ENCODE assay signal across 8 cellular contexts in the genomic region with DNA sequence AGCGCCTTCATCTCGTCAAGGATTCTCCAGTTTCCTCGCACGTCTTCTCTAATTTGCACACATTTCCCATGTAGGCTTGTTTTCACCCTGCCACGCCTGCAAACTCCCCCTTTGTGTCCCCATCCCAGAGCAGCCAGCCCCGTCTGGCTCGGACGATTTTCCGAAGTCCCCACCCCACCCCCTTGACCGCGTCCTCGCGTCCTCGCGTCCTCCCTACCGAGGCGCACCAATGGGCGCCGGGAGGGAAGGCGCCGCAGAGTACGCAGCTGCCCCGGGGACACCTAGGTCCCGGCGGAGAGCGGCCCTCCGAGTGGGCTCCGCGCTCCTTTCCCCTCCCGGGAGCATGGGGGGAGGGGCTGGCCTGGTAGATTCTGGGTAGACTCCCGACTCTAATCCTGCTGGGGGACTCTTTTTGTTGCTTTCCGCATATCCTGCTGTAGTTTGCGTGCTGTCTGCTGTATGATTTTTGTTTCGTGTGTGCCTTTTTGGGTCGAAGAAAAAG. TPM values are rescaled to one million over a fixed set of nuclear protein-coding genes. Genes with fewer than 3 reads are reported as not detected.
A peak's percentile ranks its signal among the peaks of the same experiment; 100 is the strongest.
DNase-seq lines count a peak whose midpoint lies in the region; ATAC-seq lines count a peak whose summit lies in the region.

No MANE protein-coding gene starts in this region.

- intact Hi-C loops in activated CD4-positive, alpha-beta T cell treated with anti-CD3 and anti-CD28 coated beads, Interleukin-2, amount 10 ng/mL, durations not matched to agents 24 days and 14 days (cut with micrococcal nuclease), result loop anchor here (5.0 kb wide), 1 partner anchor 81 kb away; no protein-coding TSS in a partner anchor

- peaks cover 60% of the 10 kb centered on the region for H3K27me3 Mint-ChIP-seq in activated CD4-positive, alpha-beta T cell treated with anti-CD3 and anti-CD28 coated beads, Interleukin-2, amount 10 ng/mL, durations not matched to agents 24 days and 14 days
- H3K27me3 Mint-ChIP-seq in naive thymus-derived CD8-positive, alpha-beta T cell, result peaks cover 11 to 43% (median 28%) of the 10 kb centered on the region in 5 donors

- H3K27ac Mint-ChIP-seq in activated CD4-positive, alpha-beta T cell treated with anti-CD3 and anti-CD28 coated beads, Interleukin-2, amount 10 ng/mL, durations not matched to agents 24 days and 14 days, result no peak overlapping the region
- H3K27ac Mint-ChIP-seq in naive thymus-derived CD8-positive, alpha-beta T cell, result peak overlapping the region; percentile 17 to 90 (median 70)

- no peaks in the 10 kb centered on the region for H3K36me3 Mint-ChIP-seq in activated CD4-positive, alpha-beta T cell treated with anti-CD3 and anti-CD28 coated beads, Interleukin-2, amount 10 ng/mL, durations not matched to agents 24 days and 14 days (ENCODE audit: low read depth)
- no peaks in the 10 kb centered on the region for H3K36me3 Mint-ChIP-seq in naive thymus-derived CD8-positive, alpha-beta T cell

- ATAC-seq in naive thymus-derived CD8-positive, alpha-beta T cell, result peak in 1 of 2 donors; percentile 21
- ATAC-seq in GM21526 (IDR thresholded peaks at IDR 0.05; ENCODE audit: low FRiP score, unreplicated experiment), result no peak
- ATAC-seq in HG03159 (IDR thresholded peaks at IDR 0.05; ENCODE audit: unreplicated experiment), result no peak
- no peak for ATAC-seq in HG03095 (IDR thresholded peaks at IDR 0.05; ENCODE audit: unreplicated experiment)

- H3K4me1 Mint-ChIP-seq in activated CD4-positive, alpha-beta T cell treated with anti-CD3 and anti-CD28 coated beads, Interleukin-2, amount 10 ng/mL, durations not matched to agents 24 days and 14 days, result peaks cover 8% of the 10 kb centered on the region
- peaks cover 21 to 33% (median 27%) of the 10 kb centered on the region in 4 donors for H3K4me1 Mint-ChIP-seq in naive thymus-derived CD8-positive, alpha-beta T cell

- POLR2A ChIA-PET in naive thymus-derived CD8-positive, alpha-beta T cell (lab: Charles Lee), result no interaction called here

- H3K9me3 Mint-ChIP-seq in activated CD4-positive, alpha-beta T cell treated with anti-CD3 and anti-CD28 coated beads, Interleukin-2, amount 10 ng/mL, durations not matched to agents 24 days and 14 days, result no peaks in the 10 kb centered on the region
- no peaks in the 10 kb centered on the region for H3K9me3 Mint-ChIP-seq in naive thymus-derived CD8-positive, alpha-beta T cell

- DNase-seq in activated CD4-positive, alpha-beta T cell treated with anti-CD3 and anti-CD28 coated beads, Interleukin-2, amount 10 ng/mL, durations not matched to agents 24 days and 14 days, result peak; percentile 63
- no peak for DNase-seq in activated CD4-positive, alpha-beta T cell treated with anti-CD3 and anti-CD28 coated beads, Interleukin-2, amount 50 U/mL, for 4 hours
- peak; percentile 3 for DNase-seq in activated CD4-positive, alpha-beta T cell treated with anti-CD3 and anti-CD28 coated beads, Interleukin-2, amount 50 U/mL, for 1 hour
- DNase-seq in fibroblast of gingiva (ENCODE audit: low read depth), result peak; percentile 23
- DNase-seq in naive thymus-derived CD8-positive, alpha-beta T cell, result peak in 7 of 10 donors; percentile 6 to 66 (median 26)

- peak overlapping the region; percentile 72 for H3K4me3 Mint-ChIP-seq in activated CD4-positive, alpha-beta T cell treated with anti-CD3 and anti-CD28 coated beads, Interleukin-2, amount 10 ng/mL, durations not matched to agents 24 days and 14 days
- H3K4me3 Mint-ChIP-seq in naive thymus-derived CD8-positive, alpha-beta T cell, result peak overlapping the region; percentile 87 to 100 (median 94)

RNA-seq across cellular contexts. Expression of a gene that starts 1.3 kb away (rescaled TPM):
- 0.14 and 0.23 TPM in 2 replicates for total RNA-seq in activated CD4-positive, alpha-beta T cell treated with anti-CD3 and anti-CD28 coated beads, Interleukin-2, amount 10 ng/mL, durations not matched to agents 24 days and 14 days
- total RNA-seq in naive thymus-derived CD8-positive, alpha-beta T cell, result 1 to 10 TPM; 4.9 to 5.2 TPM
- polyA plus RNA-seq in naive thymus-derived CD8-positive, alpha-beta T cell, result 1 to 10 TPM in 2 of 3 donors, under 1 TPM in 1; 0.80 to 3.3 (median 2.2) TPM

Comparison
In these comparisons a context has a peak if more than half of its experiments do, and no peak if none do; other contexts are left out.
1. DNase-seq: peak in activated CD4-positive, alpha-beta T cell treated with anti-CD3 and anti-CD28 coated beads, Interleukin-2, amount 10 ng/mL, durations not matched to agents 24 days and 14 days (single experiment), activated CD4-positive, alpha-beta T cell treated with anti-CD3 and anti-CD28 coated beads, Interleukin-2, amount 50 U/mL, for 1 hour (single experiment), fibroblast of gingiva (single experiment) and naive thymus-derived CD8-positive, alpha-beta T cell (7 of 10); none in activated CD4-positive, alpha-beta T cell treated with anti-CD3 and anti-CD28 coated beads, Interleukin-2, amount 50 U/mL, for 4 hours (0 of 2).